27 cellular contexts compared by ENCODE assay signal in the genomic region with DNA sequence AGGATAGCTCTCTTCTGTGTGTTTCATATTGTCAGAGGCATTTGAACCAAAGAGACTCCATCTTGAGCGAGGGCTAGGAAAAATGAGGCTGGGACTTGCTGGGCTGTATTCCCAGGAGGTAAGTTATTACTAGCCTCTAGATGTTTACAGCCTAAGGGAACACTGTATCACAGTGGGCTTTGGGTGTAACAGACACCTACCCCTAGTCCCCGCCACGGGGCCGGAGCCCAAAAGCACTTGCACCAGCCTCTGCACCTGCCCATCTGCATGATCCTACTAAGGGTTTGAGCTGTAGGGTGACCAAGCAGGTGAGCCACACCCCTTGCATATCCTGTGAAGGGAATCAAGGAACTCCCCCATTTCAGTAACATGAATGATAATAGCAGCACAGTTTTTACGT.
"Had no signal": no experiment of that assay in that cellular context is flagged by ENCODE, and none has a peak within 500 bp of the region (broad histone marks: within the 10 kb centered on the region; RNA-seq: fewer than 3 reads in every experiment).

No MANE protein-coding gene starts in this region.

- H3K27ac ChIP-seq: dorsolateral prefrontal cortex, epithelial cell of prostate, esophagus muscularis mucosa, gastrocnemius medialis, heart right ventricle, left ventricle myocardium inferior, lower lobe of right lung, neural progenitor cell, parathyroid adenoma, psoas muscle, right lobe of liver, thoracic aorta, transverse colon, uterus had no signal

- H3K36me3 ChIP-seq: esophagus muscularis mucosa, gastrocnemius medialis, heart right ventricle, left ventricle myocardium inferior, lower lobe of right lung, neural progenitor cell, right lobe of liver, thoracic aorta, transverse colon, uterus had no signal

- ATAC-seq: gastrocnemius medialis; heart right ventricle; left cardiac atrium; lower lobe of right lung; natural killer cell treated with Interleukin-12 subunit alpha and Interleukin-12 subunit beta and Interleukin-15 and Interleukin-18, amount 100 ng/mL, for 72 hours; psoas muscle; right lobe of liver; stimulated activated memory B cell treated with anti-CD40 and anti-IgM and Interleukin-4, amounts not matched to agents 10 μg/mL and 1 μg/mL and 100 μg/mL, for 72 hours; stimulated activated naive CD8-positive, alpha-beta T cell treated with anti-CD3 and anti-CD28 coated beads, Interleukin-15, amount 100 ng/mL, for 72 hours had no signal

- H3K4me1 ChIP-seq: esophagus muscularis mucosa, gastrocnemius medialis, heart right ventricle, left ventricle myocardium inferior, lower lobe of right lung, parathyroid adenoma, psoas muscle, right lobe of liver, transverse colon, uterus had no signal

- DNase-seq: cortex of kidney; dorsolateral prefrontal cortex; effector memory CD4-positive, alpha-beta T cell; gastrocnemius medialis; heart right ventricle; hypothalamus; kidney; left cardiac atrium; left ventricle myocardium inferior; lower lobe of right lung; midbrain; nucleus accumbens; psoas muscle; retina; right lobe of liver; stimulated activated CD4-positive, alpha-beta T cell treated with anti-CD3 and anti-CD28 coated beads, Interleukin-4, amount 100 ng/mL, for 1 hour; stimulated activated CD8-positive, alpha-beta memory T cell treated with anti-CD3 and anti-CD28 coated beads, Interleukin-4, amount 100 ng/mL, for 48 hours; stimulated activated naive CD8-positive, alpha-beta T cell treated with anti-CD3 and anti-CD28 coated beads, Interleukin-15, amount 100 ng/mL, for 72 hours; transverse colon; uterus had no signal

- H3K9ac ChIP-seq: neural progenitor cell, parathyroid adenoma had no signal

- H3K27me3 ChIP-seq: dorsolateral prefrontal cortex, esophagus muscularis mucosa, gastrocnemius medialis, heart right ventricle, neural progenitor cell, right lobe of liver, transverse colon, uterus had no signal

- H3K9me3 ChIP-seq: esophagus muscularis mucosa, gastrocnemius medialis, lower lobe of right lung, psoas muscle, right lobe of liver, thoracic aorta, uterus had no signal

- H3K4me3 ChIP-seq: dorsolateral prefrontal cortex, esophagus muscularis mucosa, gastrocnemius medialis, heart right ventricle, left ventricle myocardium inferior, lower lobe of right lung, neural progenitor cell, psoas muscle, right lobe of liver, thoracic aorta, transverse colon, uterus had no signal
